In the genomic region with DNA sequence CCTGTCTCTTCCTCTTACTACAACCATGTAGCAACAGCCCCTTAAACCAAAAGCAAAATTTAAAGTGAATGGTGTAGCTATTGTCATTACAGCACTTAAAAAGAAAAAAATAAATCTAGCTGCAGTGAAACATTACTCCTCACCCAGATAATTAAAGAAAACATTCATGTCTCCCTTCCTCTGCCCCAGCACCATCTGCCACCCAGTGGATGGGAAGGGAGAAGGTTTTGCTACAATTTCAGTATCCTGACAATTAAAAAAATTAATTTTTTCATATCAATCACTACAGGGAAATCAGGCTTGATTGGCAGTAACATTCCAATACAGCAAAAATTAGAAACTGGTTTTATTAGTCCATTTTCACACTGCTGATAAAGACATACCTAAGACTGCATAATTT, we compare ENCODE assay signal across 17 cellular contexts.
DNase-seq lines count a peak whose midpoint lies in the region; ATAC-seq and TF ChIP-seq lines count a peak whose summit lies in the region.
"Had no signal": no experiment of that assay in that cellular context is flagged by ENCODE, and none has a peak within 500 bp of the region (broad histone marks: within the 10 kb centered on the region; RNA-seq: fewer than 3 reads in every experiment).

No MANE protein-coding gene starts in this region.

- no peak overlapping the region for H2AFZ ChIP-seq in Karpas-422 (ENCODE audit: low read length)

- H3K4me2 ChIP-seq in Karpas-422 (ENCODE audit: low read depth, low read length, poor library complexity, severe bottlenecking), result no peak overlapping the region

- no peak overlapping the region for H3K9ac ChIP-seq in Karpas-422 (ENCODE audit: low read length)
- no peak overlapping the region for H3K9ac ChIP-seq in adipocyte (ENCODE audit: low read length)

- peak; percentile 27 for TF ChIP-seq CTCF in C4-2B (conservative IDR thresholded peaks at IDR 0.05)

- no peak overlapping the region for H3K27ac ChIP-seq in C4-2B
- H3K27ac ChIP-seq in Karpas-422 (ENCODE audit: low read length), result no peak overlapping the region
- H3K27ac ChIP-seq: adrenal gland, testis had no signal

- H3K27me3 ChIP-seq in Karpas-422 (ENCODE audit: low read length) (no peaks in the 10 kb centered on the region), adipocyte (replicated peaks; ENCODE audit: control insufficient read depth, insufficient read depth, low read length) (no peaks in the 10 kb centered on the region)
- H3K27me3 ChIP-seq: adrenal gland, testis had no signal

- H3K4me1 ChIP-seq in Karpas-422 (ENCODE audit: low read length) (no peaks in the 10 kb centered on the region), adipocyte (ENCODE audit: control insufficient read depth, insufficient read depth, low read length) (no peaks in the 10 kb centered on the region)
- H3K4me1 ChIP-seq: adrenal gland, HAP-1, testis had no signal

- no peaks in the 10 kb centered on the region for H4K20me1 ChIP-seq in Karpas-422 (ENCODE audit: insufficient read depth, low read depth, low read length)

- ATAC-seq in GM18502 (IDR thresholded peaks at IDR 0.05; ENCODE audit: poor library complexity, unreplicated experiment), result no peak
- ATAC-seq: activated CD8-positive, alpha-beta T cell treated with anti-CD3 and anti-CD28 coated beads, Interleukin-2, amount 10 ng/mL, durations not matched to agents 7 days and 5 days; activated T-helper 17 cell treated with anti-CD3 and anti-CD28 coated beads, Interleukin-2, amount 50 U/mL, for 72 hours had no signal

- H3K79me2 ChIP-seq in Karpas-422 (ENCODE audit: low read length), result no peaks in the 10 kb centered on the region

- H3K9me3 ChIP-seq in Karpas-422 (ENCODE audit: low read length) (no peaks in the 10 kb centered on the region), adipocyte (ENCODE audit: control insufficient read depth, low read length) (no peaks in the 10 kb centered on the region)
- H3K9me3 ChIP-seq: adrenal gland, HAP-1, testis had no signal

- H3K36me3 ChIP-seq in Karpas-422 (ENCODE audit: insufficient read depth, low read length), result no peaks in the 10 kb centered on the region
- no peaks in the 10 kb centered on the region for H3K36me3 ChIP-seq in adipocyte (ENCODE audit: control insufficient read depth, insufficient read depth, low read length, severe bottlenecking)
- H3K36me3 ChIP-seq: adrenal gland, HAP-1 had no signal

- H3K9me2 ChIP-seq in Karpas-422 (replicated peaks; ENCODE audit: insufficient read depth, low read length), result no peaks in the 10 kb centered on the region

- H3K4me3 ChIP-seq in Karpas-422 (ENCODE audit: low read length) (no peak overlapping the region), adipocyte (ENCODE audit: low read length) (no peak overlapping the region)
- H3K4me3 ChIP-seq: adrenal gland, HAP-1, testis had no signal

- DNase-seq in Karpas-422, result peak; percentile 50
- peak; percentile 18 for DNase-seq in adipocyte (ENCODE audit: low read depth)
- peak; percentile 5 for DNase-seq in iris pigment epithelial cell (ENCODE audit: low read depth)
- DNase-seq in HuH-7 (ENCODE audit: low spot score), result no peak
- DNase-seq in occipital lobe (lab: John Stamatoyannopoulos, UW), result no peak
- DNase-seq: activated CD8-positive, alpha-beta T cell treated with anti-CD3 and anti-CD28 coated beads, Interleukin-2, amount 10 ng/mL, durations not matched to agents 7 days and 5 days; adrenal gland; cerebellar nuclear complex; immature natural killer cell; mesendoderm; stimulated activated CD4-positive, alpha-beta T cell treated with anti-CD3 and anti-CD28 coated beads, Interleukin-4, amount 100 ng/mL, for 1 hour; stimulated activated CD8-positive, alpha-beta memory T cell treated with anti-CD3 and anti-CD28 coated beads, Interleukin-4, amount 100 ng/mL, for 48 hours; testis had no signal

Comparison
In these comparisons a context has a peak if more than half of its experiments do, and no peak if none do; other contexts are left out.
1. DNase-seq: peak in Karpas-422 (single experiment), adipocyte (single experiment) and iris pigment epithelial cell (single experiment); none in HuH-7 (single experiment) and occipital lobe (single experiment).